In genomic region chr5:95070866-95071265, GRCh38 we compare ENCODE assay signal across 22 cellular contexts.
DNase-seq lines count a peak whose midpoint lies in the region; ATAC-seq and TF ChIP-seq lines count a peak whose summit lies in the region.
"Had no signal": no experiment of that assay in that cellular context is flagged by ENCODE, and none has a peak within 500 bp of the region (broad histone marks: within the 10 kb centered on the region; RNA-seq: fewer than 3 reads in every experiment).

No MANE protein-coding gene starts in this region.

- no peaks in the 10 kb centered on the region for H3K79me2 ChIP-seq in OCI-LY3 (ENCODE audit: low read length)

- peaks cover 23% of the 10 kb centered on the region for H3K79me1 ChIP-seq in mesenchymal stem cell (replicated peaks; ENCODE audit: low read length, poor library complexity, severe bottlenecking)

- H3K4me2 ChIP-seq in OCI-LY3 (ENCODE audit: low read length) (0 out of 2 replicates have a peak overlapping the region, but pooled peaks have one; percentile 20), mesenchymal stem cell (ENCODE audit: low read length, poor library complexity, severe bottlenecking) (no peak overlapping the region)

- no peaks in the 10 kb centered on the region for H3K27me3 ChIP-seq in left ventricle myocardium inferior (ENCODE audit: low read depth)
- H3K27me3 ChIP-seq in OCI-LY3 (ENCODE audit: low read depth, low read length): no peaks in the 10 kb centered on the region
- no peaks in the 10 kb centered on the region for H3K27me3 ChIP-seq in mesenchymal stem cell (ENCODE audit: control insufficient read depth in 1 of 2, insufficient read depth in 1 of 2, low read length in 2 of 2)
- no peaks in the 10 kb centered on the region for H3K27me3 ChIP-seq in vagina
- no peaks in the 10 kb centered on the region for H3K27me3 ChIP-seq in ascending aorta
- H3K27me3 ChIP-seq: MG63, SJCRH30 had no signal

- ATAC-seq in Right ventricle myocardium superior (ENCODE audit: poor library complexity): no peak

- TF ChIP-seq CTCF in left ventricle myocardium inferior (IDR thresholded peaks at IDR 0.05; ENCODE audit: borderline replicate concordance) (no peak), OCI-LY3 (IDR thresholded peaks at IDR 0.05; ENCODE audit: low read depth, low read length) (no peak), vagina (IDR thresholded peaks at IDR 0.05) (no peak), ascending aorta (IDR thresholded peaks at IDR 0.05) (no peak)

- H4K20me1 ChIP-seq in OCI-LY3 (ENCODE audit: insufficient read depth, low read length): no peaks in the 10 kb centered on the region

- H2AK5ac ChIP-seq in mesenchymal stem cell (ENCODE audit: low read length, severe bottlenecking): no peak overlapping the region

- no peak overlapping the region for H3K4me3 ChIP-seq in left ventricle myocardium inferior
- H3K4me3 ChIP-seq in OCI-LY3 (ENCODE audit: low read length): no peak overlapping the region
- no peak overlapping the region for H3K4me3 ChIP-seq in mesenchymal stem cell (ENCODE audit: insufficient read depth in 1 of 2, low read depth in 1 of 2, low read length in 2 of 2)
- H3K4me3 ChIP-seq in vagina: no peak overlapping the region
- no peak overlapping the region for H3K4me3 ChIP-seq in ascending aorta
- H3K4me3 ChIP-seq: MG63, SJCRH30 had no signal

- H2BK5ac ChIP-seq in mesenchymal stem cell (ENCODE audit: low read depth, low read length, poor library complexity, severe bottlenecking): no peak overlapping the region

- TF ChIP-seq POLR2A in vagina (IDR thresholded peaks at IDR 0.05): no peak

- DNase-seq in left ventricle myocardium inferior (no peak), Right ventricle myocardium superior (no peak), mesenchymal stem cell (no peak), vagina (ENCODE audit: extremely low spot score in 2 of 2) (no peak), substantia nigra (lab: John Stamatoyannopoulos, UW) (no peak), ascending aorta (ENCODE audit: low spot score in 2 of 2) (no peak)
- no peak for DNase-seq in activated effector memory CD4-positive, alpha-beta T cell treated with Interleukin-2 at 50 U/mL for 16 hours
- DNase-seq: 8988T; CD8-positive, alpha-beta memory T cell; DMS79 treated with DMSO at 0.1 percent for 48 hours; IMR-90; Karpas-422; MG63; NCI-H1092 treated with DMSO at 0.1 percent for 48 hours; NCI-H1694; NCI-H2107; NCI-H226; NCI-H524 treated with DMSO at 0.1 percent for 48 hours; NK-92 treated with Interleukin-12 subunit alpha and Interleukin-12 subunit beta, amount 100 ng/mL, for 24 hours; SJCRH30 had no signal

- H3K27ac ChIP-seq in left ventricle myocardium inferior (replicated peaks) (peak overlapping the region; percentile 66), OCI-LY3 (ENCODE audit: low read length) (no peak overlapping the region), mesenchymal stem cell (ENCODE audit: low read length, poor library complexity, severe bottlenecking) (no peak overlapping the region), vagina (peak overlapping the region; percentile 36), substantia nigra (ENCODE audit: low read depth, low read length, poor library complexity, severe bottlenecking) (no peak overlapping the region), ascending aorta (no peak overlapping the region)
- H3K27ac ChIP-seq: RWPE1, SJCRH30 had no signal

- H3K9ac ChIP-seq in OCI-LY3 (ENCODE audit: low read length): no peak overlapping the region
- H3K9ac ChIP-seq in mesenchymal stem cell (ENCODE audit: low read length): no peak overlapping the region

- H3K23ac ChIP-seq in mesenchymal stem cell (ENCODE audit: low read length in 2 of 2): no peak overlapping the region

- H3K18ac ChIP-seq in mesenchymal stem cell (ENCODE audit: low read depth in 1 of 2, low read length in 2 of 2): peak overlapping the region in 1 of 2 experiments; percentile 49

- peak overlapping the region in 1 of 2 experiments; percentile 63 for H2BK12ac ChIP-seq in mesenchymal stem cell (ENCODE audit: low read length in 2 of 2)

- no peak overlapping the region for H2BK120ac ChIP-seq in mesenchymal stem cell (ENCODE audit: low read depth, low read length)

- H3K14ac ChIP-seq in mesenchymal stem cell (ENCODE audit: low read length in 2 of 2): peak overlapping the region in 1 of 2 experiments; percentile 86

- no peak overlapping the region for H2BK15ac ChIP-seq in mesenchymal stem cell (ENCODE audit: low read depth, poor library complexity, severe bottlenecking)

- intact Hi-C loops in left ventricle myocardium inferior (cut with micrococcal nuclease): no loop called here
- intact Hi-C loops in Right ventricle myocardium superior (cut with DNase I): no loop called here
- intact Hi-C loops in vagina (cut with DNase I): no loop called here
- intact Hi-C loops in ascending aorta (cut with DNase I): no loop called here

- 81% methylated on average over 5 of the region's 5 CpGs for WGBS in mesenchymal stem cell

- H3K4me1 ChIP-seq in left ventricle myocardium inferior (peaks cover 28% of the 10 kb centered on the region), OCI-LY3 (ENCODE audit: low read length) (peaks cover 23% of the 10 kb centered on the region), mesenchymal stem cell (ENCODE audit: control insufficient read depth, insufficient read depth, low read depth, low read length) (peaks cover 1% of the 10 kb centered on the region), vagina (no peaks in the 10 kb centered on the region), ascending aorta (no peaks in the 10 kb centered on the region)
- H3K4me1 ChIP-seq: SJCRH30 had no signal

- H3K9me3 ChIP-seq in left ventricle myocardium inferior (replicated peaks) (no peaks in the 10 kb centered on the region), OCI-LY3 (ENCODE audit: insufficient read depth, low read length) (no peaks in the 10 kb centered on the region), mesenchymal stem cell (ENCODE audit: control insufficient read depth, low read length) (no peaks in the 10 kb centered on the region), vagina (no peaks in the 10 kb centered on the region), ascending aorta (no peaks in the 10 kb centered on the region)
- H3K9me3 ChIP-seq: MG63, SJCRH30 had no signal

- H4K91ac ChIP-seq in mesenchymal stem cell (ENCODE audit: low read length): no peak overlapping the region

- peak overlapping the region; percentile 69 for H4K8ac ChIP-seq in mesenchymal stem cell (ENCODE audit: low read length)

- H3K36me3 ChIP-seq in left ventricle myocardium inferior (no peaks in the 10 kb centered on the region), OCI-LY3 (replicated peaks; ENCODE audit: low read depth, low read length) (no peaks in the 10 kb centered on the region), mesenchymal stem cell (ENCODE audit: control insufficient read depth in 1 of 2, insufficient read depth in 2 of 2, low read depth in 1 of 2, low read length in 2 of 2) (peaks cover 0 to 11% of the 10 kb centered on the region in 2 experiments), vagina (no peaks in the 10 kb centered on the region), ascending aorta (no peaks in the 10 kb centered on the region)
- H3K36me3 ChIP-seq: MG63, SJCRH30 had no signal

- H2AFZ ChIP-seq in OCI-LY3 (ENCODE audit: low read depth, low read length): no peak overlapping the region
- no peak overlapping the region for H2AFZ ChIP-seq in mesenchymal stem cell (ENCODE audit: low read depth, low read length)

- H3K4ac ChIP-seq in mesenchymal stem cell (ENCODE audit: low read depth in 1 of 2, low read length in 2 of 2): no peak overlapping the region

Comparison
In these comparisons a context has a peak if more than half of its experiments do, and no peak if none do; other contexts are left out.
1. H3K27ac ChIP-seq: peak in left ventricle myocardium inferior (single experiment) and vagina (single experiment); none in OCI-LY3 (single experiment), mesenchymal stem cell (single experiment), substantia nigra (single experiment) and ascending aorta (0 of 2).